In genomic region chr11:117919326-117920275, GRCh38 we compare ENCODE assay signal across 15 cellular contexts. TPM values are rescaled to one million over a fixed set of nuclear protein-coding genes. Genes with fewer than 3 reads are reported as not detected.
DNase-seq lines count a peak whose midpoint lies in the region; ATAC-seq and TF ChIP-seq lines count a peak whose summit lies in the region.
"Had no signal": no experiment of that assay in that cellular context is flagged by ENCODE, and none has a peak within 500 bp of the region (broad histone marks: within the 10 kb centered on the region; RNA-seq: fewer than 3 reads in every experiment).

No MANE protein-coding gene starts in this region.

- no peak for TF ChIP-seq POLR2A in suprapubic skin (IDR thresholded peaks at IDR 0.05)

- no peaks in the 10 kb centered on the region for H3K9me3 ChIP-seq in left ventricle myocardium inferior (replicated peaks)
- no peaks in the 10 kb centered on the region for H3K9me3 ChIP-seq in RWPE2 (ENCODE audit: severe bottlenecking)
- no peaks in the 10 kb centered on the region for H3K9me3 ChIP-seq in suprapubic skin
- no peaks in the 10 kb centered on the region for H3K9me3 ChIP-seq in MM.1S (replicated peaks; ENCODE audit: insufficient read depth, low read length)

- no peak overlapping the region for H3K4me3 ChIP-seq in left ventricle myocardium inferior
- no peak overlapping the region for H3K4me3 ChIP-seq in RWPE2 (ENCODE audit: severe bottlenecking)
- no peak overlapping the region for H3K4me3 ChIP-seq in suprapubic skin
- no peak overlapping the region for H3K4me3 ChIP-seq in MM.1S (ENCODE audit: low read length)
- H3K4me3 ChIP-seq: GM23248, skin epidermis had no signal

- H3K27ac ChIP-seq in left ventricle myocardium inferior (replicated peaks) (no peak overlapping the region), RWPE2 (ENCODE audit: poor library complexity, severe bottlenecking) (no peak overlapping the region), foreskin keratinocyte (no peak overlapping the region), suprapubic skin (no peak overlapping the region), MM.1S (ENCODE audit: low read length) (no peak overlapping the region)
- H3K27ac ChIP-seq: GM23248, skin epidermis had no signal

- no peaks in the 10 kb centered on the region for H3K9me2 ChIP-seq in MM.1S (replicated peaks; ENCODE audit: insufficient read depth, low read length)

- H3K36me3 ChIP-seq in left ventricle myocardium inferior: no peaks in the 10 kb centered on the region
- no peaks in the 10 kb centered on the region for H3K36me3 ChIP-seq in RWPE2 (ENCODE audit: low read depth)
- H3K36me3 ChIP-seq in suprapubic skin: no peaks in the 10 kb centered on the region
- H3K36me3 ChIP-seq in MM.1S (replicated peaks; ENCODE audit: insufficient read depth, low read length): no peaks in the 10 kb centered on the region

- H3K79me2 ChIP-seq in MM.1S (ENCODE audit: low read length): no peaks in the 10 kb centered on the region

- H3K4me1 ChIP-seq in left ventricle myocardium inferior (no peaks in the 10 kb centered on the region), RWPE2 (ENCODE audit: insufficient read depth, poor library complexity, severe bottlenecking) (no peaks in the 10 kb centered on the region), foreskin keratinocyte (no peaks in the 10 kb centered on the region), suprapubic skin (no peaks in the 10 kb centered on the region), MM.1S (ENCODE audit: low read length) (no peaks in the 10 kb centered on the region)

- TF ChIP-seq CTCF in left ventricle myocardium inferior (IDR thresholded peaks at IDR 0.05; ENCODE audit: borderline replicate concordance) (no peak), RWPE2 (IDR thresholded peaks at IDR 0.05; ENCODE audit: poor library complexity, severe bottlenecking) (no peak), foreskin keratinocyte (conservative IDR thresholded peaks at IDR 0.05) (no peak), suprapubic skin (IDR thresholded peaks at IDR 0.05) (no peak), MM.1S (IDR thresholded peaks at IDR 0.05; ENCODE audit: low read length) (no peak)

- H3K27me3 ChIP-seq in left ventricle myocardium inferior (ENCODE audit: low read depth) (peaks cover 10% of the 10 kb centered on the region), RWPE2 (ENCODE audit: insufficient read depth, poor library complexity, severe bottlenecking) (no peaks in the 10 kb centered on the region), foreskin keratinocyte (peaks cover 3% of the 10 kb centered on the region), suprapubic skin (no peaks in the 10 kb centered on the region), MM.1S (replicated peaks; ENCODE audit: insufficient read depth, low read length) (no peaks in the 10 kb centered on the region)

- H3F3A ChIP-seq in MM.1S (ENCODE audit: insufficient read depth, low read length): no peaks in the 10 kb centered on the region

- 45% methylated on average over 9 of the region's 11 CpGs for WGBS in suprapubic skin

- ATAC-seq in left ventricle myocardium superior: peak; percentile 17
- ATAC-seq in RWPE2 (ENCODE audit: low read depth): peak; percentile 30; the same call in 1 of the 3 replicates
- peak; percentile 79 for ATAC-seq in foreskin keratinocyte
- ATAC-seq in SK-N-SH treated with all-trans-retinoic acid at 6 μM for 48 hours: no peak

- no peaks in the 10 kb centered on the region for H4K20me1 ChIP-seq in MM.1S (ENCODE audit: insufficient read depth, low read length)

- intact Hi-C loops in left ventricle myocardium superior (cut with micrococcal nuclease): no loop called here
- intact Hi-C loops in left ventricle myocardium inferior (cut with micrococcal nuclease): no loop called here

- H3K9ac ChIP-seq in MM.1S (ENCODE audit: low read length): no peak overlapping the region
- H3K9ac ChIP-seq: GM23248 had no signal

- H3K4me2 ChIP-seq in MM.1S (ENCODE audit: low read depth, low read length): no peak overlapping the region

- DNase-seq in left ventricle myocardium superior (no peak), left ventricle myocardium inferior (no peak), RWPE2 (ENCODE audit: low spot score) (peak; percentile 19), foreskin keratinocyte (peak; percentile 26 to 36), suprapubic skin (ENCODE audit: low spot score in 2 of 2) (peak; percentile 9 to 27), MM.1S (no peak), HUDEP-2 (lab: John Stamatoyannopoulos, UW; ENCODE audit: unreplicated experiment in 76 of 76) (no peak)
- DNase-seq: C1 segment of cervical spinal cord, GM23248, IMR-90, NCI-H82, SW 1271 had no signal

- no peak overlapping the region for H2AFZ ChIP-seq in MM.1S (ENCODE audit: low read length)
- H2AFZ ChIP-seq: GM23248 had no signal

- TF ChIP-seq EP300 in suprapubic skin (IDR thresholded peaks at IDR 0.05): no peak

TF ChIP-seq in SK-N-SH treated with all-trans-retinoic acid at 6 μM for 48 hours, 23 proteins besides CTCF, POLR2A, EP300 and RAD21:
- no peak for TF ChIP-seq ZC3H10 (CRISPR knock-in tag; IDR thresholded peaks at IDR 0.05)
- no peak for TF ChIP-seq PPARA (CRISPR knock-in tag; IDR thresholded peaks at IDR 0.05; ENCODE audit: borderline replicate concordance)
- TF ChIP-seq PATZ1 (CRISPR knock-in tag; IDR thresholded peaks at IDR 0.05; ENCODE audit: borderline replicate concordance): no peak
- no peak for TF ChIP-seq ESRRG (CRISPR knock-in tag; IDR thresholded peaks at IDR 0.05)
- no peak for TF ChIP-seq ISL1 (CRISPR knock-in tag; IDR thresholded peaks at IDR 0.05)
- TF ChIP-seq TCF4 (CRISPR knock-in tag; IDR thresholded peaks at IDR 0.05; ENCODE audit: borderline replicate concordance): no peak
- no peak for TF ChIP-seq ARNTL (CRISPR knock-in tag; IDR thresholded peaks at IDR 0.05; ENCODE audit: borderline replicate concordance, low read depth)
- TF ChIP-seq RARB (CRISPR knock-in tag; IDR thresholded peaks at IDR 0.05): no peak
- TF ChIP-seq ZNF70 (CRISPR knock-in tag; IDR thresholded peaks at IDR 0.05): no peak
- TF ChIP-seq SNAI2 (CRISPR knock-in tag; IDR thresholded peaks at IDR 0.05): no peak
- no peak for TF ChIP-seq CSDC2 (CRISPR knock-in tag; IDR thresholded peaks at IDR 0.05)
- TF ChIP-seq GLIS3 (CRISPR knock-in tag; IDR thresholded peaks at IDR 0.05): no peak

RNA-seq across cellular contexts. Expression of gene TMPRSS13, which starts 9.6 kb away (rescaled TPM):
- total RNA-seq in left ventricle myocardium superior (0.15 TPM), left ventricle myocardium inferior (not detected), foreskin keratinocyte (0.07 and 0.17 TPM in 2 replicates), suprapubic skin (10 to 100 TPM; 24.7 to 92.0 (median 73.1) TPM)
- 0.06 and 0.09 TPM in 2 replicates for polyA plus RNA-seq in foreskin keratinocyte
- total RNA-seq: GM23248, IMR-90, myocyte had no signal
- polyA plus RNA-seq: GM23248, IMR-90 had no signal

RNA-seq across cellular contexts. Expression of gene FXYD6, which starts 43.1 kb away (rescaled TPM):
- total RNA-seq in left ventricle myocardium superior (35.4 TPM), left ventricle myocardium inferior (30.2 TPM), foreskin keratinocyte (not detected in 2 replicates), suprapubic skin (10 to 100 TPM in 2 of 4 donors, 1 to 10 TPM in 2; 4.8 to 15.9 (median 9.5) TPM)
- 0.09 and 0.16 TPM in 2 replicates for polyA plus RNA-seq in foreskin keratinocyte
- total RNA-seq: GM23248, IMR-90 had no signal
- polyA plus RNA-seq: GM23248 had no signal

Comparison
In these comparisons a context has a peak if more than half of its experiments do, and no peak if none do; other contexts are left out.
1. DNase-seq: peak in RWPE2 (single experiment), foreskin keratinocyte (2 of 2) and suprapubic skin (2 of 2); none in left ventricle myocardium superior (single experiment), left ventricle myocardium inferior (single experiment), MM.1S (single experiment) and HUDEP-2 (0 of 76).
2. RNA of gene TMPRSS13, which starts 9.6 kb away (total RNA-seq): 24.7 to 92.0 TPM in suprapubic skin; 0.15 TPM in left ventricle myocardium superior (single experiment), 0.07 to 0.17 TPM in foreskin keratinocyte and not detected in left ventricle myocardium inferior (single experiment); every median in the first group is over 10 times any median in the second.